In genomic region chr15:78609551-78609950, GRCh38 we compare ENCODE assay signal across 14 cellular contexts. TPM values are rescaled to one million over a fixed set of nuclear protein-coding genes. Genes with fewer than 3 reads are reported as not detected.
"Had no signal": no experiment of that assay in that cellular context is flagged by ENCODE, and none has a peak within 500 bp of the region (broad histone marks: within the 10 kb centered on the region; RNA-seq: fewer than 3 reads in every experiment).

No MANE protein-coding gene starts in this region.

RNA-seq across cellular contexts. Expression of gene CHRNA3, which starts 11.2 kb away (rescaled TPM):
- total RNA-seq: activated B cell treated with CpG ODN at 0.5 μM for 24 hours; activated CD4-positive, alpha-beta memory T cell treated with anti-CD3 and anti-CD28 coated beads for 36 hours; activated CD4-positive, alpha-beta memory T cell treated with anti-CD3 and anti-CD28 coated beads, Interleukin-2, amount 10 ng/mL, durations not matched to agents 7 days and 5 days; activated CD4-positive, alpha-beta T cell treated with anti-CD3 and anti-CD28 coated beads for 36 hours; activated CD4-positive, alpha-beta T cell treated with anti-CD3 and anti-CD28 coated beads, Interleukin-2, amount 10 ng/mL, durations not matched to agents 24 days and 14 days; activated CD4-positive, alpha-beta T cell treated with anti-CD3 and anti-CD28 coated beads, Interleukin-2, amount 10 ng/mL, durations not matched to agents 7 days and 5 days; activated CD8-positive, alpha-beta memory T cell treated with anti-CD3 and anti-CD28 coated beads for 36 hours; activated CD8-positive, alpha-beta memory T cell treated with anti-CD3 and anti-CD28 coated beads, Interleukin-2, amount 10 ng/mL, durations not matched to agents 7 days and 5 days; activated CD8-positive, alpha-beta T cell treated with anti-CD3 and anti-CD28 coated beads for 36 hours; activated CD8-positive, alpha-beta T cell treated with anti-CD3 and anti-CD28 coated beads, Interleukin-2, amount 10 ng/mL, durations not matched to agents 7 days and 5 days; T-cell; T-helper 1 cell treated with Interleukin-12 subunit alpha and Interleukin-12 subunit beta and Interleukin-4 antibody, amounts not matched to agents 30 ng/mL and 1 ng/mL, for 36 hours; T-helper 17 cell; T-helper 2 cell treated with Interferon-gamma antibody and Interleukin-4, amounts not matched to agents 100 ng/mL and 5 ng/mL, for 36 hours had no signal

RNA-seq across cellular contexts. Expression of gene CHRNB4, which starts 31.5 kb away (rescaled TPM):
- total RNA-seq: activated B cell treated with CpG ODN at 0.5 μM for 24 hours; activated CD4-positive, alpha-beta memory T cell treated with anti-CD3 and anti-CD28 coated beads for 36 hours; activated CD4-positive, alpha-beta memory T cell treated with anti-CD3 and anti-CD28 coated beads, Interleukin-2, amount 10 ng/mL, durations not matched to agents 7 days and 5 days; activated CD4-positive, alpha-beta T cell treated with anti-CD3 and anti-CD28 coated beads for 36 hours; activated CD4-positive, alpha-beta T cell treated with anti-CD3 and anti-CD28 coated beads, Interleukin-2, amount 10 ng/mL, durations not matched to agents 24 days and 14 days; activated CD4-positive, alpha-beta T cell treated with anti-CD3 and anti-CD28 coated beads, Interleukin-2, amount 10 ng/mL, durations not matched to agents 7 days and 5 days; activated CD8-positive, alpha-beta memory T cell treated with anti-CD3 and anti-CD28 coated beads for 36 hours; activated CD8-positive, alpha-beta memory T cell treated with anti-CD3 and anti-CD28 coated beads, Interleukin-2, amount 10 ng/mL, durations not matched to agents 7 days and 5 days; activated CD8-positive, alpha-beta T cell treated with anti-CD3 and anti-CD28 coated beads for 36 hours; activated CD8-positive, alpha-beta T cell treated with anti-CD3 and anti-CD28 coated beads, Interleukin-2, amount 10 ng/mL, durations not matched to agents 7 days and 5 days; T-cell; T-helper 1 cell treated with Interleukin-12 subunit alpha and Interleukin-12 subunit beta and Interleukin-4 antibody, amounts not matched to agents 30 ng/mL and 1 ng/mL, for 36 hours; T-helper 17 cell; T-helper 2 cell treated with Interferon-gamma antibody and Interleukin-4, amounts not matched to agents 100 ng/mL and 5 ng/mL, for 36 hours had no signal
